In the genomic region with DNA sequence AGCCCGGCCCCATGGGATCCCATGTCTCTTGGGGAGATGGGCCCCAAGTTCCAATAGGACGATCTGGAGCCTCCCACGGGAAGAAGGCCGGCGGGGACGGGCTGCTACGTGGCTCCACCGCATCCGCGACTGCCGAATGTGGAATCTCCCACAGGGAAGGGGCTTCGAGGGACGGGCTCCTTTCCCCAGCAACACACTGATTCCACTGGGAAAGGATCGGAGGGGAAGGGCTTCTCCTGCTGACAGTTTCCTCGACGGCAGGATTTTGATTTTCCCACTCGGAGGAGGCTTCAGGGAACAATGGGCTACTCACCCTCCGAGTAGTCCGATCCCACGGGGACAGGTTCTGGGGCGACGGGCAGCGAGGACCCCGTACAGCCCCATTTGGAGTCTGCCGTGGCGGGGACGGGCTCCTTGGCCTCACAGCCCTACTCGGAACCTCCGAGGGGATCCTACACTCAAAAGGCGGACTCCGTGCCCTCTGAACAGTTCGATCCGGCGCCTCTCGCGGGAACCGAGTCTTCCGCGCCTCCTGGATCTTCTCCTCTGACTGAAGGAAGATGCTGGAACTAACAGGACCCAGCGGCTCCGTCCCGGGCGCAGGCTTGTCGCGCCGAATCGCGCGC, we compare ENCODE assay signal across 6 cellular contexts. TPM values are rescaled to one million over a fixed set of nuclear protein-coding genes. Genes with fewer than 3 reads are reported as not detected.
DNase-seq lines count a peak whose midpoint lies in the region; ATAC-seq, FAIRE-seq and TF ChIP-seq lines count a peak whose summit lies in the region.

No MANE protein-coding gene starts in this region.

- H3K79me2 ChIP-seq in OCI-LY1 (ENCODE audit: insufficient read depth, low read length), result no peaks in the 10 kb centered on the region; the same call in 1 of the 2 replicates

- peak overlapping the region; percentile 59 for H3K4me3 ChIP-seq in AG09309 (ENCODE audit: control insufficient read depth, low read depth, low read length)
- H3K4me3 ChIP-seq in OCI-LY1 (ENCODE audit: low read depth, low read length, poor library complexity, severe bottlenecking), result peak overlapping the region; percentile 90
- peak overlapping the region; percentile 42 to 59 for H3K4me3 ChIP-seq in kidney (ENCODE audit: low read length in 2 of 2)

- H3K27ac ChIP-seq in OCI-LY1 (ENCODE audit: low read depth, low read length, poor library complexity, severe bottlenecking) (peak overlapping the region; percentile 98), kidney (ENCODE audit: low read depth in 2 of 2, low read length in 2 of 2) (no peak overlapping the region)

- H3K9me2 ChIP-seq in OCI-LY1 (ENCODE audit: low read depth, low read length), result no peaks in the 10 kb centered on the region

- no peaks in the 10 kb centered on the region for H3F3A ChIP-seq in OCI-LY1 (ENCODE audit: insufficient read depth, low read length)

- TF ChIP-seq CTCF in AG09309 (IDR thresholded peaks at IDR 0.05; ENCODE audit: control insufficient read depth, insufficient read depth, low read depth, low read length, missing control alignments) (no peak), OCI-LY1 (IDR thresholded peaks at IDR 0.05; ENCODE audit: low read length) (no peak), kidney (IDR thresholded peaks at IDR 0.05; ENCODE audit: borderline replicate concordance, extremely low read depth, insufficient read depth) (no peak)

- no peak for FAIRE-seq in kidney (lab: Jason Lieb, UNC)

- no peaks in the 10 kb centered on the region for H4K20me1 ChIP-seq in OCI-LY1 (ENCODE audit: insufficient read depth, low read length)

- no peak overlapping the region for H2AFZ ChIP-seq in OCI-LY1 (ENCODE audit: low read length)

- ATAC-seq in HG03135 (IDR thresholded peaks at IDR 0.05; ENCODE audit: unreplicated experiment), result no peak

- H3K36me3 ChIP-seq in OCI-LY1 (ENCODE audit: insufficient read depth, low read length) (peaks cover 7% of the 10 kb centered on the region; the same call in 1 of the 2 replicates), kidney (ENCODE audit: control insufficient read depth in 1 of 2, insufficient read depth in 2 of 2, low read length in 2 of 2) (no peaks in the 10 kb centered on the region)

- intact Hi-C loops in kidney (cut with DNase I), result no loop called here

- H3K9me3 ChIP-seq in OCI-LY1 (ENCODE audit: low read length) (no peaks in the 10 kb centered on the region), kidney (ENCODE audit: control insufficient read depth in 1 of 2, low read length in 2 of 2) (no peaks in the 10 kb centered on the region)

- peak overlapping the region; percentile 88 for H3K4me2 ChIP-seq in OCI-LY1 (ENCODE audit: low read length)

- H3K27me3 ChIP-seq in OCI-LY1 (ENCODE audit: insufficient read depth, low read length), result no peaks in the 10 kb centered on the region

- H3K4me1 ChIP-seq in OCI-LY1 (ENCODE audit: insufficient read depth, low read length, severe bottlenecking), result peaks cover 65% of the 10 kb centered on the region
- H3K4me1 ChIP-seq in kidney (ENCODE audit: control insufficient read depth in 1 of 2, insufficient read depth in 1 of 2, low read depth in 1 of 2, low read length in 2 of 2), result peaks cover 3 to 14% of the 10 kb centered on the region in 2 donors

- H3K9ac ChIP-seq in OCI-LY1 (ENCODE audit: low read length), result peak overlapping the region; percentile 97
- H3K9ac ChIP-seq in kidney (ENCODE audit: low read length in 2 of 2), result peak overlapping the region in 1 of 2 donors; percentile 65

- no peak for DNase-seq in AG09309 (ENCODE audit: low read depth)
- DNase-seq in kidney, result no peak
- no peak for DNase-seq in cerebellar nuclear complex (lab: John Stamatoyannopoulos, UW)
- no peak for DNase-seq in stimulated activated CD4-positive, alpha-beta T cell treated with anti-CD3 and anti-CD28 coated beads, Interleukin-4, amount 100 ng/mL, for 4 hours

RNA-seq across cellular contexts. Expression of a gene that starts 1.3 kb away (rescaled TPM):
- total RNA-seq in kidney, result 3.8 TPM
- polyA plus RNA-seq in kidney (ENCODE audit: insufficient read depth, low read depth, low replicate concordance), result 1.5 TPM

RNA-seq across cellular contexts. Expression of a gene that starts 3.9 kb away (rescaled TPM):
- 49.6 TPM for total RNA-seq in kidney
- 1.2 TPM for polyA plus RNA-seq in kidney (ENCODE audit: insufficient read depth, low read depth, low replicate concordance)

RNA-seq across cellular contexts. Expression of a gene that starts 10.3 kb away (rescaled TPM):
- 6.8 TPM for total RNA-seq in kidney
- 21.6 TPM for polyA plus RNA-seq in kidney (ENCODE audit: insufficient read depth, low read depth, low replicate concordance)

RNA-seq across cellular contexts. Expression of a gene that starts 10.5 kb away (rescaled TPM):
- total RNA-seq in kidney, result 3.5 TPM
- 31.9 TPM for polyA plus RNA-seq in kidney (ENCODE audit: insufficient read depth, low read depth, low replicate concordance)

RNA-seq across cellular contexts. Expression of a gene that starts 45.7 kb away (rescaled TPM):
- 13.7 TPM for total RNA-seq in kidney
- 3.9 TPM for polyA plus RNA-seq in kidney (ENCODE audit: insufficient read depth, low read depth, low replicate concordance)
